ENCODE assay signal across 8 cellular contexts in the genomic region with DNA sequence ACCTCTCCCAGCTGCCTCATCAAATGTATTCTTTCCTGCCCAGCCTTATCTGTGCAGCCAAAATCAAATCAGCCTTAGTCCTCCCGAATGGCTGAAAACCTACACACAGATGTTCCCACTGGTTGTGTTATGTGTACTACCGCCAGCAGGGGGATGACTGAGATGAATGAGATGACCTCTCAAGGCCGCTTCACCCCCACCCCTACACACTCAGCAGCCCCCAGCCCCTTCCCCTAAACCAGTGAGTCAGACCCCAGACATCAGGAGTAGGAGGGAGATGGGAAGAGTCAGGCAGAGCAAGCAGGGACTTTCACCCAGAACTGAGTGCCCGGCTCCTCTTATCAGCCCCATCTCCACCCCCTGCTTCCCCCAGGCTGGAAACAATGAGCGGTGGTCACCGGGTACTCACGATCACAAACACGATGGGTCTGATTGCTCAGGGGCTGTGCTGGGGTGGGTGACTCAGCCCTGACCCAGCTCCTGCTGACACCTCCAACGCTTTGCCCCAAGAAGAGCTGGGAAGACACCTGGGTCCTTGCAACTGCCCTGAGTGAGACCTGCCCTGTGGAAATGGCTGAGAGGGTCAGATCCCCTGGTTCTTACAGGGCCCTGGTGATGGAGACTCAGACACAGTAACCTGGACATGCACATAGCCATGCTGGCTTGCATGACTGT. TPM values are rescaled to one million over a fixed set of nuclear protein-coding genes. Genes with fewer than 3 reads are reported as not detected.
DNase-seq lines count a peak whose midpoint lies in the region; ATAC-seq, FAIRE-seq and TF ChIP-seq lines count a peak whose summit lies in the region.

No MANE protein-coding gene starts in this region.

- no peaks in the 10 kb centered on the region for H3K9me3 ChIP-seq in esophagus squamous epithelium

- no peaks in the 10 kb centered on the region for H3K27me3 ChIP-seq in esophagus squamous epithelium

- intact Hi-C loops in esophagus squamous epithelium (cut with DNase I) (loop anchor here (5.0 kb wide), 1 partner anchor 46 kb away; a partner anchor contains a TSS), lower leg skin (cut with DNase I; ENCODE audit: low total_unique reads) (loop anchor here (10.0 kb wide), 1 partner anchor 49 kb away; a partner anchor contains a TSS)

- TF ChIP-seq POLR2A in esophagus squamous epithelium (IDR thresholded peaks at IDR 0.05), result no peak
- TF ChIP-seq POLR2A in lower leg skin (IDR thresholded peaks at IDR 0.05), result no peak

- ATAC-seq in GM18498 (IDR thresholded peaks at IDR 0.05; ENCODE audit: unreplicated experiment), result no peak

- peak overlapping the region; percentile 75 to 94 (median 88) for H3K27ac ChIP-seq in esophagus squamous epithelium

- H3K4me3 ChIP-seq in AG09309 (ENCODE audit: control insufficient read depth, low read depth, low read length) (no peak overlapping the region), esophagus squamous epithelium (no peak overlapping the region), lower leg skin (ENCODE audit: low read depth, poor library complexity, severe bottlenecking) (no peak overlapping the region)

- DNase-seq in AG09309 (ENCODE audit: low read depth), result no peak
- peak; percentile 49 for DNase-seq in HTR-8/SVneo (ENCODE audit: insufficient read length, low spot score)
- DNase-seq in activated CD4-positive, alpha-beta T cell treated with anti-CD3 and anti-CD28 coated beads, Interleukin-2, amount 50 U/mL, for 4 hours, result peak; percentile 77 to 84
- DNase-seq in esophagus squamous epithelium (lab: John Stamatoyannopoulos, UW), result no peak
- DNase-seq in stimulated activated CD4-positive, alpha-beta T cell treated with anti-CD3 and anti-CD28 coated beads, Interleukin-1b, Interleukin-23, amount 100 ng/mL, for 48 hours, result peak; percentile 87
- no peak for DNase-seq in NCI-H2107 (lab: John Stamatoyannopoulos, UW)
- DNase-seq in lower leg skin (ENCODE audit: low spot score in 2 of 2), result no peak

- peak; percentile 54 for TF ChIP-seq CTCF in AG09309 (IDR thresholded peaks at IDR 0.05; ENCODE audit: control insufficient read depth, insufficient read depth, low read depth, low read length, missing control alignments)
- TF ChIP-seq CTCF in esophagus squamous epithelium (IDR thresholded peaks at IDR 0.05), result peak in 4 of 6 experiments; percentile 26 to 41 (median 32)
- no peak for TF ChIP-seq CTCF in lower leg skin (IDR thresholded peaks at IDR 0.05)

- peak; percentile 89 for FAIRE-seq in HTR-8/SVneo (lab: Jason Lieb, UNC)

- peaks cover 47 to 61% (median 52%) of the 10 kb centered on the region in 3 donors for H3K4me1 ChIP-seq in esophagus squamous epithelium

- 24 to 63% methylated on average over 1 to 2 of the region's 9 CpGs for WGBS in esophagus squamous epithelium, 2 donors
- WGBS in lower leg skin, 2 donors, result 77 to 79% methylated on average over 8 to 9 of the region's 9 CpGs

- no peaks in the 10 kb centered on the region for H3K36me3 ChIP-seq in esophagus squamous epithelium

RNA-seq across cellular contexts. Expression of a gene that starts 6.6 kb away (rescaled TPM):
- total RNA-seq in esophagus squamous epithelium (under 1 TPM in 2 of 4 donors, not detected in 2; under 0.01 to 0.15 TPM), lower leg skin (under 1 TPM; 0.06 to 0.27 (median 0.14) TPM)

RNA-seq across cellular contexts. Expression of a gene that starts 47.2 kb away (rescaled TPM):
- total RNA-seq in esophagus squamous epithelium, result 10 to 100 TPM; 34.1 to 51.7 (median 44.8) TPM
- 10 to 100 TPM; 14.5 to 56.5 (median 23.2) TPM for total RNA-seq in lower leg skin

Comparison
In these comparisons a context has a peak if more than half of its experiments do, and no peak if none do; other contexts are left out.
1. DNase-seq: peak in HTR-8/SVneo (single experiment), activated CD4-positive, alpha-beta T cell treated with anti-CD3 and anti-CD28 coated beads, Interleukin-2, amount 50 U/mL, for 4 hours (2 of 2) and stimulated activated CD4-positive, alpha-beta T cell treated with anti-CD3 and anti-CD28 coated beads, Interleukin-1b, Interleukin-23, amount 100 ng/mL, for 48 hours (single experiment); none in AG09309 (single experiment), esophagus squamous epithelium (single experiment), NCI-H2107 (single experiment) and lower leg skin (0 of 2).
2. CTCF ChIP-seq: peak in AG09309 (single experiment) and esophagus squamous epithelium (4 of 6); none in lower leg skin (0 of 3).